31 cellular contexts compared by ENCODE assay signal in the genomic region with DNA sequence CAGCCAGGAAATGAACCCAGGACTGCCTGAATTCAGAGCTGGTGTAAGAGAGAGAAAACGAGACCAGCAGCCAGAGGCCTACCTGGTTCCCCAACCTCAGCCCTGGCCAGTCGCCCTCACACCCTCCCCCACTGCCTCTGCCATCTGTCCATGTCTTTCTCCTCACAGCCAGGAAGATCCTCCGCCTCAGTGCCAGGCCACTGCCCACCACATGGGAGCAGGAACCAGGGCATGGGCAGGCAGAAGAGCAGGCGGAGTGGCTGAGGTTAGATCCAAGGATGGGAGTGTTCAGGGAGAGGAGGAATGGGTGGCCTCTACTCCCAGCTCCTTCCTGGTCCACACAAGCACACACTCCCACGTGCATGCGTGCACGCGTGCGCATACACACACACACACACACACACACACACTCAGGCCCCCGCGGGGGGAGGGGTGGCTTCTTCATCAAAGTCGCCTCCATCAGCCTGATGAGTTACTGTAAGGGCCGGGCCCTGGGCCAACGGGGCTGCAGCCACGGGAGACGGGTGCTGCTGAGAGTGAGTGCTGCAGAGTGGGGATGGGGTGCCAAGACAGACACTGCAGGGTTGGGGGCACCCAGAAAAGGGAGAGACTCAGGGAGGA. TPM values are rescaled to one million over a fixed set of nuclear protein-coding genes. Genes with fewer than 3 reads are reported as not detected.
DNase-seq lines count a peak whose midpoint lies in the region; ATAC-seq, FAIRE-seq and TF ChIP-seq lines count a peak whose summit lies in the region.
"Had no signal": no experiment of that assay in that cellular context is flagged by ENCODE, and none has a peak within 500 bp of the region (broad histone marks: within the 10 kb centered on the region; RNA-seq: fewer than 3 reads in every experiment).

No MANE protein-coding gene starts in this region.

- no peak for TF ChIP-seq CTCF in A549 (IDR thresholded peaks at IDR 0.05)
- no peak for TF ChIP-seq CTCF in endodermal cell (conservative IDR thresholded peaks at IDR 0.05)
- no peak for TF ChIP-seq CTCF in neural crest cell (conservative IDR thresholded peaks at IDR 0.05)

- WGBS in A549 (ENCODE audit: missing lambda C conversion rate), result 76% methylated on average over 16 of the region's 16 CpGs
- 88 to 92% methylated on average over 6 to 16 of the region's 16 CpGs for WGBS in endodermal cell (ENCODE audit: insufficient coverage in 1 of 2, insufficient read length in 1 of 2), 2 experiments

- peaks cover 34% of the 10 kb centered on the region for H3K27me3 Mint-ChIP-seq in endodermal cell (ENCODE audit: insufficient read depth)
- no peaks in the 10 kb centered on the region for H3K27me3 Mint-ChIP-seq in neural crest cell (ENCODE audit: low read depth)
- H3K27me3 Mint-ChIP-seq in CD8-positive, alpha-beta memory T cell, result peaks cover 23 to 60% of the 10 kb centered on the region in 2 donors

- H3K9ac ChIP-seq in NT2/D1 (ENCODE audit: insufficient read length, low read depth) (peak overlapping the region; percentile 24), endodermal cell (ENCODE audit: extremely low read depth, low read length, poor library complexity, severe bottlenecking) (no peak overlapping the region)
- H3K9ac ChIP-seq: BLaER1 had no signal

- H3K4me3 Mint-ChIP-seq in endodermal cell, result no peak overlapping the region
- peak overlapping the region; percentile 21 for H3K4me3 Mint-ChIP-seq in neural crest cell
- no peak overlapping the region for H3K4me3 Mint-ChIP-seq in CD8-positive, alpha-beta memory T cell
- H3K4me3 Mint-ChIP-seq: activated B cell treated with CpG ODN at 0.5 μM for 24 hours; activated CD4-positive, alpha-beta memory T cell treated with anti-CD3 and anti-CD28 coated beads for 36 hours had no signal

- H3K4me1 Mint-ChIP-seq in endodermal cell (peaks cover 8% of the 10 kb centered on the region), neural crest cell (peaks cover 88% of the 10 kb centered on the region)
- H3K4me1 Mint-ChIP-seq in CD8-positive, alpha-beta memory T cell, result peaks cover 0 to 1% (median 0%) of the 10 kb centered on the region in 3 donors

- no peaks in the 10 kb centered on the region for H3K27me3 ChIP-seq in NT2/D1 (ENCODE audit: insufficient read depth, insufficient read length)
- H3K27me3 ChIP-seq in endodermal cell (ENCODE audit: control insufficient read depth, insufficient read depth, low read length, poor library complexity, severe bottlenecking), result peaks cover 20% of the 10 kb centered on the region
- H3K27me3 ChIP-seq in CD8-positive, alpha-beta memory T cell (ENCODE audit: insufficient read depth, low read length, poor library complexity, severe bottlenecking), result peaks cover 2% of the 10 kb centered on the region
- H3K27me3 ChIP-seq: body of pancreas had no signal

- no peak for FAIRE-seq in A549 (lab: Jason Lieb, UNC)
- FAIRE-seq: endometrium, H54 had no signal

- DNase-seq in A549 (ENCODE audit: low read depth in 1 of 2, low spot score in 1 of 2) (no peak), NT2/D1 (ENCODE audit: low read depth, low spot score) (no peak), endodermal cell (no peak), neural crest cell (ENCODE audit: low read depth, low spot score) (no peak), NCI-H510A treated with DMSO at 0.1 percent for 48 hours (lab: John Stamatoyannopoulos, UW) (no peak), HCEC 1CT (no peak), hypothalamus (lab: John Stamatoyannopoulos, UW) (no peak)
- no peak for DNase-seq in CD8-positive, alpha-beta memory T cell
- DNase-seq: ACHN; activated B cell treated with CpG ODN at 0.5 μM for 24 hours; activated CD4-positive, alpha-beta memory T cell treated with anti-CD3 and anti-CD28 coated beads for 36 hours; activated gamma-delta T cell treated with Interleukin-2 at 50 U/mL for 16 hours; body of pancreas; Caco-2; midbrain; NCI-H1436 treated with DMSO at 0.1 percent for 48 hours; NCI-H526; OCI-M1; stimulated activated CD8-positive, alpha-beta memory T cell treated with anti-CD3 and anti-CD28 coated beads, Interleukin-4, amount 100 ng/mL, for 48 hours; T1000 had no signal

- TF ChIP-seq EP300 in A549 (IDR thresholded peaks at IDR 0.05), result no peak

- H3K27ac ChIP-seq in A549 (peak overlapping the region in 1 of 2 experiments; percentile 63; a peak in 3 of 6 replicates), endodermal cell (ENCODE audit: low read depth, low read length) (peak overlapping the region; percentile 66)
- no peak overlapping the region for H3K27ac ChIP-seq in CD8-positive, alpha-beta memory T cell (ENCODE audit: low read depth, low read length)
- H3K27ac ChIP-seq: BLaER1, body of pancreas, neutrophil had no signal

- H3K36me3 Mint-ChIP-seq in endodermal cell (ENCODE audit: low read depth) (no peaks in the 10 kb centered on the region), neural crest cell (ENCODE audit: low read depth) (no peaks in the 10 kb centered on the region)
- H3K36me3 Mint-ChIP-seq in CD8-positive, alpha-beta memory T cell, result no peaks in the 10 kb centered on the region
- H3K36me3 Mint-ChIP-seq: activated CD4-positive, alpha-beta memory T cell treated with anti-CD3 and anti-CD28 coated beads for 36 hours; IgD-negative memory B cell had no signal

- H3K36me3 ChIP-seq in NT2/D1 (ENCODE audit: insufficient read depth, insufficient read length, low read length) (no peaks in the 10 kb centered on the region), endodermal cell (ENCODE audit: control insufficient read depth, insufficient read depth, low read length) (no peaks in the 10 kb centered on the region)
- H3K36me3 ChIP-seq in CD8-positive, alpha-beta memory T cell (ENCODE audit: insufficient read depth, low read length), result no peaks in the 10 kb centered on the region
- H3K36me3 ChIP-seq: BLaER1, neutrophil had no signal

- TF ChIP-seq POLR2A in A549 (IDR thresholded peaks at IDR 0.05; ENCODE audit: low read length), result no peak

- H3K9me3 ChIP-seq in A549 (no peaks in the 10 kb centered on the region), NT2/D1 (ENCODE audit: insufficient read depth, low read length) (no peaks in the 10 kb centered on the region), endodermal cell (ENCODE audit: control insufficient read depth, low read length) (no peaks in the 10 kb centered on the region)
- H3K9me3 ChIP-seq in CD8-positive, alpha-beta memory T cell (ENCODE audit: low read length), result no peaks in the 10 kb centered on the region
- H3K9me3 ChIP-seq: BLaER1, body of pancreas, Caco-2, neutrophil had no signal

- H3K4me1 ChIP-seq in A549 (peaks cover 20% of the 10 kb centered on the region), NT2/D1 (ENCODE audit: insufficient read depth, insufficient read length) (peaks cover 43% of the 10 kb centered on the region), endodermal cell (ENCODE audit: control insufficient read depth, insufficient read depth, low read length) (no peaks in the 10 kb centered on the region)
- H3K4me1 ChIP-seq in CD8-positive, alpha-beta memory T cell (ENCODE audit: insufficient read depth, low read length), result no peaks in the 10 kb centered on the region
- H3K4me1 ChIP-seq: BLaER1, body of pancreas, Caco-2 had no signal

- peak overlapping the region; percentile 64 for H3K4me2 ChIP-seq in A549
- H3K4me2 ChIP-seq: BLaER1 had no signal

- CTCF ChIA-PET in A549 (lab: Yijun Ruan, JAX), result interaction anchor here (1.1 to 6.6 kb wide), 8 partner anchors 9 to 239 kb away, joined by 3 to 59 read pairs (median 6); no protein-coding TSS in a partner anchor
- CTCF ChIA-PET in CD8-positive, alpha-beta memory T cell (lab: Charles Lee), result no interaction called here

- POLR2A ChIA-PET in A549 (lab: Yijun Ruan, JAX), result no interaction called here
- POLR2A ChIA-PET in CD8-positive, alpha-beta memory T cell (lab: Charles Lee), result no interaction called here

- no peak overlapping the region for H3K4me3 ChIP-seq in A549
- no peak overlapping the region for H3K4me3 ChIP-seq in NT2/D1 (ENCODE audit: insufficient read length, low read depth)
- H3K4me3 ChIP-seq in endodermal cell (ENCODE audit: low read length), result no peak overlapping the region
- no peak overlapping the region for H3K4me3 ChIP-seq in CD8-positive, alpha-beta memory T cell (ENCODE audit: low read length)
- H3K4me3 ChIP-seq: BLaER1, body of pancreas, coronary artery had no signal

- peak overlapping the region; percentile 22 for H3K27ac Mint-ChIP-seq in endodermal cell
- H3K27ac Mint-ChIP-seq in neural crest cell (ENCODE audit: unreplicated experiment), result peak overlapping the region; percentile 54
- peak overlapping the region in 1 of 8 donors; percentile 62 for H3K27ac Mint-ChIP-seq in CD8-positive, alpha-beta memory T cell
- H3K27ac Mint-ChIP-seq: activated B cell treated with CpG ODN at 0.5 μM for 24 hours; activated CD4-positive, alpha-beta memory T cell treated with anti-CD3 and anti-CD28 coated beads for 36 hours; IgD-negative memory B cell had no signal

- no peaks in the 10 kb centered on the region for H3K9me3 Mint-ChIP-seq in endodermal cell
- no peaks in the 10 kb centered on the region for H3K9me3 Mint-ChIP-seq in neural crest cell
- H3K9me3 Mint-ChIP-seq in CD8-positive, alpha-beta memory T cell, result no peaks in the 10 kb centered on the region
- H3K9me3 Mint-ChIP-seq: activated B cell treated with CpG ODN at 0.5 μM for 24 hours; activated CD4-positive, alpha-beta memory T cell treated with anti-CD3 and anti-CD28 coated beads for 36 hours; IgD-negative memory B cell had no signal

- ATAC-seq in A549, result no peak
- ATAC-seq: body of pancreas had no signal

- no peak for TF ChIP-seq RAD21 in A549 (conservative IDR thresholded peaks at IDR 0.05 in 1 of 2, IDR thresholded peaks at IDR 0.05 in 1 of 2)

RNA-seq across cellular contexts. Expression of a gene that starts 18.2 kb away (rescaled TPM):
- polyA plus RNA-seq in A549 (2011; rRNA removed) (not detected in 2 replicates), A549 (2017; fragmentation: RNase III; extraction: RNeasy Plus Mini Kit Qiagen cat#74134 plus additional on column Dnase treatment) (0.04 to 0.09 TPM in 2 of 3 replicates, not detected in the other)
- polyA plus RNA-seq in A549 (2012; cell fraction: cytosol; rRNA removed), result 0.04 and 0.11 TPM in 2 replicates
- 0.06 and 0.11 TPM in 2 replicates for polyA plus RNA-seq in A549 (2012; cell fraction: nucleus; rRNA removed)
- not detected in 2 replicates for polyA minus RNA-seq in A549 (2011; rRNA and poly(A)+ RNA removed)
- total RNA-seq in endodermal cell (1 to 10 TPM in 1 of 2 donors, under 1 TPM in 1; 0.53 to 1.6 TPM), neural crest cell (112 and 115 TPM in 2 replicates)
- 187 TPM for polyA plus RNA-seq in endodermal cell (2013, experiment 1 of 2)
- polyA plus RNA-seq in endodermal cell (2013, experiment 2 of 2), result 167 TPM
- total RNA-seq in CD8-positive, alpha-beta memory T cell, result not detected
- polyA plus RNA-seq in CD8-positive, alpha-beta memory T cell, result not detected
- total RNA-seq: activated B cell treated with CpG ODN at 0.5 μM for 24 hours; activated CD4-positive, alpha-beta memory T cell treated with anti-CD3 and anti-CD28 coated beads for 36 hours; Daoy; renal cortical epithelial cell had no signal
- polyA plus RNA-seq: IgD-negative memory B cell had no signal

RNA-seq across cellular contexts. Expression of a gene that starts 40.6 kb away (rescaled TPM):
- 40.8 and 46.5 TPM in 2 replicates for polyA plus RNA-seq in A549 (2011; rRNA removed)
- 70.5 and 84.6 TPM in 2 replicates for polyA plus RNA-seq in A549 (2012; cell fraction: cytosol; rRNA removed)
- 66.5 and 75.1 TPM in 2 replicates for polyA plus RNA-seq in A549 (2012; cell fraction: nucleus; rRNA removed)
- polyA plus RNA-seq in A549 (2017; fragmentation: RNase III; extraction: RNeasy Plus Mini Kit Qiagen cat#74134 plus additional on column Dnase treatment), result 36.7 to 41.7 TPM (median 39.8 TPM) in 3 replicates
- 21.7 and 30.8 TPM in 2 replicates for polyA minus RNA-seq in A549 (2011; rRNA and poly(A)+ RNA removed)
- 10 to 100 TPM; 19.3 to 22.4 TPM for total RNA-seq in endodermal cell
- 30.1 TPM for polyA plus RNA-seq in endodermal cell (2013, experiment 1 of 2)
- polyA plus RNA-seq in endodermal cell (2013, experiment 2 of 2), result 22.1 TPM
- total RNA-seq in neural crest cell, result 22.7 and 23.8 TPM in 2 replicates
- 10 to 100 TPM; 34.5 to 39.0 TPM for total RNA-seq in CD8-positive, alpha-beta memory T cell
- polyA plus RNA-seq in CD8-positive, alpha-beta memory T cell, result 35.9 TPM

RNA-seq across cellular contexts. Expression of a gene that starts 48.5 kb away (rescaled TPM):
- 0.28 and 0.32 TPM in 2 replicates for polyA plus RNA-seq in A549 (2011; rRNA removed)
- polyA plus RNA-seq in A549 (2012; cell fraction: cytosol; rRNA removed), result 1.4 TPM in 2 replicates
- polyA plus RNA-seq in A549 (2012; cell fraction: nucleus; rRNA removed), result 1.3 and 1.4 TPM in 2 replicates
- polyA plus RNA-seq in A549 (2017; fragmentation: RNase III; extraction: RNeasy Plus Mini Kit Qiagen cat#74134 plus additional on column Dnase treatment), result 1.3 to 1.9 TPM (median 1.7 TPM) in 3 replicates
- 0.39 TPM in 1 of 2 replicates, not detected in the other for polyA minus RNA-seq in A549 (2011; rRNA and poly(A)+ RNA removed)
- total RNA-seq in endodermal cell, result 10 to 100 TPM in 1 of 2 donors, 1 to 10 TPM in 1; 7.1 to 14.5 TPM
- 19.4 TPM for polyA plus RNA-seq in endodermal cell (2013, experiment 1 of 2)
- 17.3 TPM for polyA plus RNA-seq in endodermal cell (2013, experiment 2 of 2)
- total RNA-seq in neural crest cell, result 12.0 and 13.2 TPM in 2 replicates
- under 1 TPM; 0.35 to 0.39 TPM for total RNA-seq in CD8-positive, alpha-beta memory T cell
- not detected for polyA plus RNA-seq in CD8-positive, alpha-beta memory T cell
- total RNA-seq: activated B cell treated with CpG ODN at 0.5 μM for 24 hours had no signal
- polyA plus RNA-seq: IgD-negative memory B cell had no signal

RNA-seq across cellular contexts. Expression of a gene that starts 49.0 kb away (rescaled TPM):
- 64.8 and 74.3 TPM in 2 replicates for polyA plus RNA-seq in A549 (2011; rRNA removed)
- 156 and 165 TPM in 2 replicates for polyA plus RNA-seq in A549 (2012; cell fraction: cytosol; rRNA removed)
- polyA plus RNA-seq in A549 (2012; cell fraction: nucleus; rRNA removed), result 97.1 and 103 TPM in 2 replicates
- 92.9 to 97.4 TPM (median 96.3 TPM) in 3 replicates for polyA plus RNA-seq in A549 (2017; fragmentation: RNase III; extraction: RNeasy Plus Mini Kit Qiagen cat#74134 plus additional on column Dnase treatment)
- 50.5 and 54.1 TPM in 2 replicates for polyA minus RNA-seq in A549 (2011; rRNA and poly(A)+ RNA removed)
- 10 to 100 TPM; 51.9 to 53.6 TPM for total RNA-seq in endodermal cell
- 117 TPM for polyA plus RNA-seq in endodermal cell (2013, experiment 1 of 2)
- 113 TPM for polyA plus RNA-seq in endodermal cell (2013, experiment 2 of 2)
- 92.1 and 102 TPM in 2 replicates for total RNA-seq in neural crest cell
- 10 to 100 TPM; 83.3 to 83.4 TPM for total RNA-seq in CD8-positive, alpha-beta memory T cell
- polyA plus RNA-seq in CD8-positive, alpha-beta memory T cell, result 128 TPM

RNA-seq across cellular contexts. Expression of a gene that starts 57.6 kb away (rescaled TPM):
- polyA plus RNA-seq in A549 (2011; rRNA removed), result 0.12 TPM in 1 of 2 replicates, not detected in the other
- 0.04 and 0.10 TPM in 2 replicates for polyA plus RNA-seq in A549 (2012; cell fraction: cytosol; rRNA removed)
- polyA plus RNA-seq in A549 (2012; cell fraction: nucleus; rRNA removed), result 0.09 and 0.14 TPM in 2 replicates
- polyA plus RNA-seq in A549 (2017; fragmentation: RNase III; extraction: RNeasy Plus Mini Kit Qiagen cat#74134 plus additional on column Dnase treatment), result 0.08 to 0.10 TPM (median 0.09 TPM) in 3 replicates
- polyA minus RNA-seq in A549 (2011; rRNA and poly(A)+ RNA removed), result not detected in 2 replicates
- under 1 TPM; 0.31 to 0.80 TPM for total RNA-seq in endodermal cell
- 0.14 TPM for polyA plus RNA-seq in endodermal cell (2013, experiment 1 of 2)
- polyA plus RNA-seq in endodermal cell (2013, experiment 2 of 2), result 0.83 TPM
- total RNA-seq in neural crest cell, result 0.68 TPM in 1 of 2 replicates, not detected in the other
- total RNA-seq in CD8-positive, alpha-beta memory T cell, result under 1 TPM; 0.22 to 0.44 TPM
- polyA plus RNA-seq in CD8-positive, alpha-beta memory T cell, result not detected
- total RNA-seq: activated B cell treated with CpG ODN at 0.5 μM for 24 hours, body of pancreas, Caco-2, Daoy, M059J, renal cortical epithelial cell, Right ventricle myocardium inferior, ureter had no signal
- polyA plus RNA-seq: IgD-negative memory B cell had no signal

Comparison
In these comparisons a context has a peak if more than half of its experiments do, and no peak if none do; other contexts are left out.
1. RNA of a gene that starts 18.2 kb away (total RNA-seq): 112 to 115 TPM in neural crest cell; 0.53 to 1.6 TPM in endodermal cell and not detected in CD8-positive, alpha-beta memory T cell; every median in the first group is over 10 times any median in the second.